9 cellular contexts compared by ENCODE assay signal in genomic region chr10:116271593-116272496, GRCh38. TPM values are rescaled to one million over a fixed set of nuclear protein-coding genes. Genes with fewer than 3 reads are reported as not detected.
DNase-seq lines count a peak whose midpoint lies in the region; ATAC-seq, FAIRE-seq and TF ChIP-seq lines count a peak whose summit lies in the region.
"Had no signal": no experiment of that assay in that cellular context is flagged by ENCODE, and none has a peak within 500 bp of the region (broad histone marks: within the 10 kb centered on the region; RNA-seq: fewer than 3 reads in every experiment).

No MANE protein-coding gene starts in this region.

- H3K4me3 Mint-ChIP-seq in activated T-helper 1 cell treated with anti-CD3 and anti-CD28 coated beads, Interleukin-12 subunit alpha, Interleukin-12 subunit beta, Interleukin-2, Interleukin-4 antibody, amounts not matched to agents 30 ng/mL and 10 ng/mL and 1 ng/mL, durations not matched to agents 14 hours and 24 hours and 36 hours = no peak overlapping the region

- H3K36me3 Mint-ChIP-seq in activated T-helper 1 cell treated with anti-CD3 and anti-CD28 coated beads, Interleukin-12 subunit alpha, Interleukin-12 subunit beta, Interleukin-2, Interleukin-4 antibody, amounts not matched to agents 30 ng/mL and 10 ng/mL and 1 ng/mL, durations not matched to agents 14 hours and 24 hours and 36 hours (ENCODE audit: low read depth) = no peaks in the 10 kb centered on the region

- peak; percentile 31 for ATAC-seq in GM18511 (IDR thresholded peaks at IDR 0.05; ENCODE audit: unreplicated experiment)

- H3K4me3 ChIP-seq in WI38 (ENCODE audit: low read depth, low read length) (peak overlapping the region; percentile 83), iPS-11a (ENCODE audit: low read depth, low read length) (peak overlapping the region; percentile 52), skin epidermis (peak overlapping the region; percentile 9 to 57 (median 32))

- no peaks in the 10 kb centered on the region for H3K9me3 Mint-ChIP-seq in activated T-helper 1 cell treated with anti-CD3 and anti-CD28 coated beads, Interleukin-12 subunit alpha, Interleukin-12 subunit beta, Interleukin-2, Interleukin-4 antibody, amounts not matched to agents 30 ng/mL and 10 ng/mL and 1 ng/mL, durations not matched to agents 14 hours and 24 hours and 36 hours

- peak overlapping the region in 9 of 21 experiments; percentile 43 to 79 (median 74) for H3K27ac ChIP-seq in skin epidermis

- peaks cover 66% of the 10 kb centered on the region for H3K27me3 Mint-ChIP-seq in activated T-helper 1 cell treated with anti-CD3 and anti-CD28 coated beads, Interleukin-12 subunit alpha, Interleukin-12 subunit beta, Interleukin-2, Interleukin-4 antibody, amounts not matched to agents 30 ng/mL and 10 ng/mL and 1 ng/mL, durations not matched to agents 14 hours and 24 hours and 36 hours (ENCODE audit: insufficient read depth)

- intact Hi-C loops in activated T-helper 1 cell treated with anti-CD3 and anti-CD28 coated beads, Interleukin-12 subunit alpha, Interleukin-12 subunit beta, Interleukin-2, Interleukin-4 antibody, amounts not matched to agents 30 ng/mL and 10 ng/mL and 1 ng/mL, durations not matched to agents 14 hours and 24 hours and 36 hours (cut with micrococcal nuclease) = no loop called here

- FAIRE-seq in HTR-8/SVneo (lab: Jason Lieb, UNC) = no peak

- no peak overlapping the region for H3K27ac Mint-ChIP-seq in activated T-helper 1 cell treated with anti-CD3 and anti-CD28 coated beads, Interleukin-12 subunit alpha, Interleukin-12 subunit beta, Interleukin-2, Interleukin-4 antibody, amounts not matched to agents 30 ng/mL and 10 ng/mL and 1 ng/mL, durations not matched to agents 14 hours and 24 hours and 36 hours

- no peak for TF ChIP-seq CTCF in WI38 (IDR thresholded peaks at IDR 0.05; ENCODE audit: low read depth, low read length)

- DNase-seq in activated T-helper 1 cell treated with anti-CD3 and anti-CD28 coated beads, Interleukin-12 subunit alpha, Interleukin-12 subunit beta, Interleukin-2, Interleukin-4 antibody, amounts not matched to agents 30 ng/mL and 10 ng/mL and 1 ng/mL, durations not matched to agents 14 hours and 24 hours and 36 hours (ENCODE audit: low spot score) = no peak
- DNase-seq in OCI-M2 (lab: John Stamatoyannopoulos, UW; ENCODE audit: unreplicated experiment) (no peak), HTR-8/SVneo (ENCODE audit: insufficient read length, low spot score) (no peak), GM19238 (ENCODE audit: insufficient read length, low spot score) (no peak)

- H3K4me1 Mint-ChIP-seq in activated T-helper 1 cell treated with anti-CD3 and anti-CD28 coated beads, Interleukin-12 subunit alpha, Interleukin-12 subunit beta, Interleukin-2, Interleukin-4 antibody, amounts not matched to agents 30 ng/mL and 10 ng/mL and 1 ng/mL, durations not matched to agents 14 hours and 24 hours and 36 hours (ENCODE audit: low read depth) = peaks cover 10% of the 10 kb centered on the region

RNA-seq across cellular contexts. Expression of gene GFRA1, which starts 1.2 kb away (rescaled TPM):
- total RNA-seq in activated T-helper 1 cell treated with anti-CD3 and anti-CD28 coated beads, Interleukin-12 subunit alpha, Interleukin-12 subunit beta, Interleukin-2, Interleukin-4 antibody, amounts not matched to agents 30 ng/mL and 10 ng/mL and 1 ng/mL, durations not matched to agents 14 hours and 24 hours and 36 hours = not detected in 2 replicates

RNA-seq across cellular contexts. Expression of gene CCDC172, which starts 52.4 kb away (rescaled TPM):
- total RNA-seq in activated T-helper 1 cell treated with anti-CD3 and anti-CD28 coated beads, Interleukin-12 subunit alpha, Interleukin-12 subunit beta, Interleukin-2, Interleukin-4 antibody, amounts not matched to agents 30 ng/mL and 10 ng/mL and 1 ng/mL, durations not matched to agents 14 hours and 24 hours and 36 hours = not detected in 2 replicates
- total RNA-seq: pulmonary artery endothelial cell had no signal

Comparison
In these comparisons a context has a peak if more than half of its experiments do, and no peak if none do; other contexts are left out.
1. H3K4me3 ChIP-seq: peak in every context shown above with its lines; median percentile 83 in WI38; 52 in iPS-11a; 32 in skin epidermis.